Comparison of ENCODE assay signal across 9 cellular contexts in genomic region chr5:138632900-138633489, GRCh38. TPM values are rescaled to one million over a fixed set of nuclear protein-coding genes. Genes with fewer than 3 reads are reported as not detected.
DNase-seq lines count a peak whose midpoint lies in the region; ATAC-seq and TF ChIP-seq lines count a peak whose summit lies in the region.
"Had no signal": no experiment of that assay in that cellular context is flagged by ENCODE, and none has a peak within 500 bp of the region (broad histone marks: within the 10 kb centered on the region; RNA-seq: fewer than 3 reads in every experiment).

No MANE protein-coding gene starts in this region.

- H3K79me2 ChIP-seq in Karpas-422 (ENCODE audit: low read length): no peaks in the 10 kb centered on the region

- H3K36me3 Mint-ChIP-seq in T-cell: no peaks in the 10 kb centered on the region

- peaks cover 3 to 6% (median 4%) of the 10 kb centered on the region in 3 donors for H3K4me1 Mint-ChIP-seq in T-cell
- H3K4me1 Mint-ChIP-seq: activated B cell treated with CpG ODN at 0.5 μM for 24 hours had no signal

- H3K27ac ChIP-seq in Karpas-422 (ENCODE audit: low read length): no peak overlapping the region
- no peak overlapping the region for H3K27ac ChIP-seq in right atrium auricular region

- H3K4me3 Mint-ChIP-seq in T-cell: no peak overlapping the region
- H3K4me3 Mint-ChIP-seq: activated B cell treated with CpG ODN at 0.5 μM for 24 hours had no signal

- peak in 1 of 2 donors; percentile 55 for TF ChIP-seq CTCF in right atrium auricular region (IDR thresholded peaks at IDR 0.05)

- no peaks in the 10 kb centered on the region for H4K20me1 ChIP-seq in Karpas-422 (ENCODE audit: insufficient read depth, low read depth, low read length)

- POLR2A ChIA-PET in T-cell (lab: Charles Lee): no interaction called here

- H3K36me3 ChIP-seq in Karpas-422 (ENCODE audit: insufficient read depth, low read length) (no peaks in the 10 kb centered on the region), right atrium auricular region (no peaks in the 10 kb centered on the region)

- H3K27me3 ChIP-seq in Karpas-422 (ENCODE audit: low read length) (no peaks in the 10 kb centered on the region), right atrium auricular region (no peaks in the 10 kb centered on the region)

- DNase-seq in G401 (ENCODE audit: low spot score) (peak; percentile 81), Karpas-422 (peak; percentile 75), amygdala (lab: John Stamatoyannopoulos, UW) (peak in 42 of 56 donors; percentile 23 to 83 (median 50)), right atrium auricular region (ENCODE audit: low spot score) (peak; percentile 81), putamen (ENCODE audit: low spot score) (peak; percentile 87), T-cell (no peak), HPDE6-E6E7 (ENCODE audit: extremely low spot score) (no peak)
- DNase-seq: activated B cell treated with CpG ODN at 0.5 μM for 24 hours had no signal

- no peaks in the 10 kb centered on the region for H3K4me1 ChIP-seq in Karpas-422 (ENCODE audit: low read length)
- H3K4me1 ChIP-seq in right atrium auricular region: peaks cover 0 to 7% of the 10 kb centered on the region in 2 donors

- no peak overlapping the region for H3K9ac ChIP-seq in Karpas-422 (ENCODE audit: low read length)

- no peaks in the 10 kb centered on the region for H3K9me3 Mint-ChIP-seq in T-cell
- H3K9me3 Mint-ChIP-seq: activated B cell treated with CpG ODN at 0.5 μM for 24 hours had no signal

- H3K9me3 ChIP-seq in Karpas-422 (ENCODE audit: low read length) (no peaks in the 10 kb centered on the region), right atrium auricular region (no peaks in the 10 kb centered on the region)

- H3K4me3 ChIP-seq in Karpas-422 (ENCODE audit: low read length) (no peak overlapping the region), right atrium auricular region (no peak overlapping the region)

- CTCF ChIA-PET in T-cell (lab: Charles Lee): no interaction called here

- ATAC-seq in T-cell (replicated peaks in 1 of 4) (no peak), GM21717 (IDR thresholded peaks at IDR 0.05; ENCODE audit: unreplicated experiment) (no peak)

- no peak overlapping the region for H3K27ac Mint-ChIP-seq in T-cell
- H3K27ac Mint-ChIP-seq: activated B cell treated with CpG ODN at 0.5 μM for 24 hours had no signal

- H3K4me2 ChIP-seq in Karpas-422 (ENCODE audit: low read depth, low read length, poor library complexity, severe bottlenecking): no peak overlapping the region

- H3K27me3 Mint-ChIP-seq in T-cell: peaks cover 58 to 59% of the 10 kb centered on the region in 2 donors

- in situ Hi-C loops in G401 (cut with HindIII; ENCODE audit: low sequenced_read_pairs): no loop called here

- H2AFZ ChIP-seq in Karpas-422 (ENCODE audit: low read length): no peak overlapping the region

- no peaks in the 10 kb centered on the region for H3K9me2 ChIP-seq in Karpas-422 (replicated peaks; ENCODE audit: insufficient read depth, low read length)

RNA-seq across cellular contexts. Expression of gene HSPA9, which starts 57.8 kb away (rescaled TPM):
- total RNA-seq in G401 (2014; rRNA removed; shearing (Covaris generic)): 394 and 650 TPM in 2 replicates
- 269 and 293 TPM in 2 replicates for total RNA-seq in Karpas-422 (2014; rRNA removed; shearing (Covaris generic); ENCODE audit: low replicate concordance)
- total RNA-seq in right atrium auricular region: 100 to 1,000 TPM; 258 to 417 TPM
- 100 to 1,000 TPM; 148 to 299 (median 162) TPM for total RNA-seq in T-cell

Comparison
In these comparisons a context has a peak if more than half of its experiments do, and no peak if none do; other contexts are left out.
1. DNase-seq: peak in G401 (single experiment), Karpas-422 (single experiment), amygdala (42 of 56), right atrium auricular region (single experiment) and putamen (single experiment); none in T-cell (0 of 34) and HPDE6-E6E7 (single experiment).